In the genomic region with DNA sequence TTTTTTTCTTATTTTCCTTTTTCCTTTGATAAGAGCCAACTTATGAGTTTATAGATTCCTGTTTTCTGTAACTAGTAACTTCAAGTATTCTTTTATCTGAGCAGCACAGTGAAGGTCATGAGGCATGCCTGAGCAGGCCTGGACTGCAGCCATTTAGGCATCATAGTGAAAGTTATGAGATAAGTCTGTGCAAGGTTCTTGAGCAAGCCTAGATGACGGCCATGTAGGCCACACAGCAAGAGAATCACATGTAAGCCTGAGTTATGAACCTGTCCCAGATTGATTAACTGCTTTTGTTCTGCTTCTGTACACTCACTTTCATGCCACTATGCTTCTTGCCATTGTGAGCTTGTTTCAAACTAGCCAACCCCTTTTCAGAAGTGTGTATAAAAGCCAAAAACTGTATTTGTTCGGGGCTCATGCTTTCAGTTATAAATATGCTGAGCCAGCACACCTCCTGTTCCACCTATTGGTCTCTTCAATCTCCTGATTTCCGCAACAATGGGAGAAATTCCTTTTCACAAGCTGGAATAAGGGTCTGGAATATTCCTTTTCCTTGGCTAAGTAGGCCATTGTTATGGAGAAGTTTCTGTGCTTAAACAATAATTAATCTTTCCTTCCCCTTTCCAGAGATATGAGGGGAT, we compare ENCODE assay signal across 9 cellular contexts.
A peak's percentile ranks its signal among the peaks of the same experiment; 100 is the strongest.
DNase-seq lines count a peak whose midpoint lies in the region; ATAC-seq and TF ChIP-seq lines count a peak whose summit lies in the region.
"Had no signal": no experiment of that assay in that cellular context is flagged by ENCODE, and none has a peak within 500 bp of the region (broad histone marks: within the 10 kb centered on the region; RNA-seq: fewer than 3 reads in every experiment).

No MANE protein-coding gene starts in this region.

- H3K36me3 ChIP-seq in liver (ENCODE audit: control insufficient read depth in 4 of 4, insufficient read depth in 3 of 4, low read depth in 1 of 4, low read length in 3 of 4) (no peaks in the 10 kb centered on the region), ascending aorta (no peaks in the 10 kb centered on the region)
- H3K36me3 ChIP-seq: SJCRH30 had no signal

- TF ChIP-seq RAD21 in liver (IDR thresholded peaks at IDR 0.05), result no peak

- H3K27ac Mint-ChIP-seq in WTC11, result peak overlapping the region; percentile 27; the same call in 1 of the 2 replicates

- H3K4me3 Mint-ChIP-seq in WTC11, result no peak overlapping the region

- H3K4me1 Mint-ChIP-seq in WTC11, result peaks cover 6% of the 10 kb centered on the region; the same call in 1 of the 2 replicates

- H3K36me3 Mint-ChIP-seq in WTC11, result peaks cover 36% of the 10 kb centered on the region

- no peaks in the 10 kb centered on the region for H3K27me3 Mint-ChIP-seq in WTC11 (ENCODE audit: low read depth)

- H3K9me3 Mint-ChIP-seq in WTC11, result peaks cover 63% of the 10 kb centered on the region

- ATAC-seq in GM18858 (IDR thresholded peaks at IDR 0.05; ENCODE audit: unreplicated experiment) (peak; percentile 88), HG02610 (IDR thresholded peaks at IDR 0.05; ENCODE audit: unreplicated experiment) (peak; percentile 93), WTC11 (no peak), HG03039 (IDR thresholded peaks at IDR 0.05; ENCODE audit: unreplicated experiment) (no peak)

- no peak overlapping the region for H3K27ac ChIP-seq in liver (ENCODE audit: low read depth in 1 of 2, low read length in 2 of 2)
- no peak overlapping the region for H3K27ac ChIP-seq in ascending aorta
- H3K27ac ChIP-seq: SJCRH30 had no signal

- intact Hi-C loops in ascending aorta (cut with DNase I), result no loop called here

- peaks cover 0 to 4% (median 1%) of the 10 kb centered on the region in 4 donors for H3K4me1 ChIP-seq in liver (ENCODE audit: control insufficient read depth in 4 of 4, insufficient read depth in 4 of 4, low read length in 3 of 4)
- peaks cover 0 to 7% of the 10 kb centered on the region in 2 donors for H3K4me1 ChIP-seq in ascending aorta
- H3K4me1 ChIP-seq: SJCRH30 had no signal

- H3K27me3 ChIP-seq in liver (ENCODE audit: control insufficient read depth in 4 of 4, insufficient read depth in 4 of 4, low read length in 3 of 4) (no peaks in the 10 kb centered on the region), ascending aorta (no peaks in the 10 kb centered on the region)
- H3K27me3 ChIP-seq: SJCRH30 had no signal

- POLR2A ChIA-PET in WTC11 (lab: Charles Lee), result no interaction called here

- TF ChIP-seq CTCF in WTC11 (IDR thresholded peaks at IDR 0.05), result no peak
- TF ChIP-seq CTCF in liver (IDR thresholded peaks at IDR 0.05; ENCODE audit: low read depth, low read length, missing input control), result no peak
- no peak for TF ChIP-seq CTCF in ascending aorta (IDR thresholded peaks at IDR 0.05)

- H3K9ac ChIP-seq in liver (ENCODE audit: low read depth in 1 of 2, low read length in 2 of 2), result no peak overlapping the region

- CTCF ChIA-PET in WTC11 (lab: Charles Lee), result no interaction called here

- H3K9me3 ChIP-seq in liver (ENCODE audit: control insufficient read depth in 4 of 4, low read length in 3 of 4), result peaks cover 0 to 2% (median 0%) of the 10 kb centered on the region in 4 donors
- H3K9me3 ChIP-seq in ascending aorta, result no peaks in the 10 kb centered on the region
- H3K9me3 ChIP-seq: SJCRH30 had no signal

- DNase-seq in WTC11 (ENCODE audit: low spot score) (no peak), ascending aorta (ENCODE audit: low spot score in 2 of 2) (no peak), NAMALWA (ENCODE audit: low spot score) (no peak), midbrain (lab: John Stamatoyannopoulos, UW) (no peak)
- DNase-seq: SJCRH30 had no signal

- WGBS in liver, result 51% methylated on average over 3 of the region's 3 CpGs

- H3K4me3 ChIP-seq in liver (ENCODE audit: low read depth in 1 of 3, low read length in 3 of 3) (no peak overlapping the region), ascending aorta (no peak overlapping the region)
- H3K4me3 ChIP-seq: SJCRH30 had no signal

TF ChIP-seq in WTC11, 78 proteins besides CTCF, POLR2A, EP300 and RAD21:
- TF ChIP-seq, protein P1, sequence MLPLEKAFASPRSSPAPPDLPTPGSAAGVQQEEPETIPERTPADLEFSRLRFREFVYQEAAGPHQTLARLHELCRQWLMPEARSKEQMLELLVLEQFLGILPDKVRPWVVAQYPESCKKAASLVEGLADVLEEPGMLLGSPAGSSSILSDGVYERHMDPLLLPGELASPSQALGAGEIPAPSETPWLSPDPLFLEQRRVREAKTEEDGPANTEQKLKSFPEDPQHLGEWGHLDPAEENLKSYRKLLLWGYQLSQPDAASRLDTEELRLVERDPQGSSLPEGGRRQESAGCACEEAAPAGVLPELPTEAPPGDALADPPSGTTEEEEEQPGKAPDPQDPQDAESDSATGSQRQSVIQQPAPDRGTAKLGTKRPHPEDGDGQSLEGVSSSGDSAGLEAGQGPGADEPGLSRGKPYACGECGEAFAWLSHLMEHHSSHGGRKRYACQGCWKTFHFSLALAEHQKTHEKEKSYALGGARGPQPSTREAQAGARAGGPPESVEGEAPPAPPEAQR (CRISPR knock-in tag; IDR thresholded peaks at IDR 0.05), result no peak
- TF ChIP-seq, protein P2, sequence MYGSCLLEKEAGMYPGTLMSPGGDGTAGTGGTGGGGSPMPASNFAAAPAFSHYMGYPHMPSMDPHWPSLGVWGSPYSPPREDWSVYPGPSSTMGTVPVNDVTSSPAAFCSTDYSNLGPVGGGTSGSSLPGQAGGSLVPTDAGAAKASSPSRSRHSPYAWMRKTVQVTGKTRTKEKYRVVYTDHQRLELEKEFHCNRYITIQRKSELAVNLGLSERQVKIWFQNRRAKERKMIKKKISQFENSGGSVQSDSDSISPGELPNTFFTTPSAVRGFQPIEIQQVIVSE (CRISPR knock-in tag; IDR thresholded peaks at IDR 0.05; ENCODE audit: borderline replicate concordance), result no peak

TF ChIP-seq in liver, 16 proteins besides CTCF, POLR2A, EP300 and RAD21:
- TF ChIP-seq, protein P3, sequence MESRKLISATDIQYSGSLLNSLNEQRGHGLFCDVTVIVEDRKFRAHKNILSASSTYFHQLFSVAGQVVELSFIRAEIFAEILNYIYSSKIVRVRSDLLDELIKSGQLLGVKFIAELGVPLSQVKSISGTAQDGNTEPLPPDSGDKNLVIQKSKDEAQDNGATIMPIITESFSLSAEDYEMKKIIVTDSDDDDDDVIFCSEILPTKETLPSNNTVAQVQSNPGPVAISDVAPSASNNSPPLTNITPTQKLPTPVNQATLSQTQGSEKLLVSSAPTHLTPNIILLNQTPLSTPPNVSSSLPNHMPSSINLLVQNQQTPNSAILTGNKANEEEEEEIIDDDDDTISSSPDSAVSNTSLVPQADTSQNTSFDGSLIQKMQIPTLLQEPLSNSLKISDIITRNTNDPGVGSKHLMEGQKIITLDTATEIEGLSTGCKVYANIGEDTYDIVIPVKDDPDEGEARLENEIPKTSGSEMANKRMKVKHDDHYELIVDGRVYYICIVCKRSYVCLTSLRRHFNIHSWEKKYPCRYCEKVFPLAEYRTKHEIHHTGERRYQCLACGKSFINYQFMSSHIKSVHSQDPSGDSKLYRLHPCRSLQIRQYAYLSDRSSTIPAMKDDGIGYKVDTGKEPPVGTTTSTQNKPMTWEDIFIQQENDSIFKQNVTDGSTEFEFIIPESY (IDR thresholded peaks at IDR 0.05), result no peak
- TF ChIP-seq YY1 (IDR thresholded peaks at IDR 0.05) (peak; percentile 38), NR2F2 (IDR thresholded peaks at IDR 0.05) (no peak), RXRA (IDR thresholded peaks at IDR 0.05) (no peak)
- TF ChIP-seq, protein P4, sequence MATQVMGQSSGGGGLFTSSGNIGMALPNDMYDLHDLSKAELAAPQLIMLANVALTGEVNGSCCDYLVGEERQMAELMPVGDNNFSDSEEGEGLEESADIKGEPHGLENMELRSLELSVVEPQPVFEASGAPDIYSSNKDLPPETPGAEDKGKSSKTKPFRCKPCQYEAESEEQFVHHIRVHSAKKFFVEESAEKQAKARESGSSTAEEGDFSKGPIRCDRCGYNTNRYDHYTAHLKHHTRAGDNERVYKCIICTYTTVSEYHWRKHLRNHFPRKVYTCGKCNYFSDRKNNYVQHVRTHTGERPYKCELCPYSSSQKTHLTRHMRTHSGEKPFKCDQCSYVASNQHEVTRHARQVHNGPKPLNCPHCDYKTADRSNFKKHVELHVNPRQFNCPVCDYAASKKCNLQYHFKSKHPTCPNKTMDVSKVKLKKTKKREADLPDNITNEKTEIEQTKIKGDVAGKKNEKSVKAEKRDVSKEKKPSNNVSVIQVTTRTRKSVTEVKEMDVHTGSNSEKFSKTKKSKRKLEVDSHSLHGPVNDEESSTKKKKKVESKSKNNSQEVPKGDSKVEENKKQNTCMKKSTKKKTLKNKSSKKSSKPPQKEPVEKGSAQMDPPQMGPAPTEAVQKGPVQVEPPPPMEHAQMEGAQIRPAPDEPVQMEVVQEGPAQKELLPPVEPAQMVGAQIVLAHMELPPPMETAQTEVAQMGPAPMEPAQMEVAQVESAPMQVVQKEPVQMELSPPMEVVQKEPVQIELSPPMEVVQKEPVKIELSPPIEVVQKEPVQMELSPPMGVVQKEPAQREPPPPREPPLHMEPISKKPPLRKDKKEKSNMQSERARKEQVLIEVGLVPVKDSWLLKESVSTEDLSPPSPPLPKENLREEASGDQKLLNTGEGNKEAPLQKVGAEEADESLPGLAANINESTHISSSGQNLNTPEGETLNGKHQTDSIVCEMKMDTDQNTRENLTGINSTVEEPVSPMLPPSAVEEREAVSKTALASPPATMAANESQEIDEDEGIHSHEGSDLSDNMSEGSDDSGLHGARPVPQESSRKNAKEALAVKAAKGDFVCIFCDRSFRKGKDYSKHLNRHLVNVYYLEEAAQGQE (IDR thresholded peaks at IDR 0.05), result no peak
- TF ChIP-seq, protein P5, sequence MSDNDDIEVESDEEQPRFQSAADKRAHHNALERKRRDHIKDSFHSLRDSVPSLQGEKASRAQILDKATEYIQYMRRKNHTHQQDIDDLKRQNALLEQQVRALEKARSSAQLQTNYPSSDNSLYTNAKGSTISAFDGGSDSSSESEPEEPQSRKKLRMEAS (IDR thresholded peaks at IDR 0.05), result no peak

Comparison
In these comparisons a context has a peak if more than half of its experiments do, and no peak if none do; other contexts are left out.
1. ATAC-seq: peak in GM18858 (single experiment) and HG02610 (single experiment); none in WTC11 (single experiment) and HG03039 (single experiment).